Comparison of ENCODE assay signal across 1 cellular context in genomic region chr17:57124053-57124452, GRCh38.
TF ChIP-seq lines count a peak whose summit lies in the region.

No MANE protein-coding gene starts in this region.

TF ChIP-seq in K562, 482 proteins besides CTCF, POLR2A, EP300 and RAD21 (continued from another document):
- peak; percentile 97 for TF ChIP-seq ZBTB9 (CRISPR knock-in tag; IDR thresholded peaks at IDR 0.05)
- peak; percentile 48; the same call in 1 of the 2 replicates for TF ChIP-seq SOX6 (IDR thresholded peaks at IDR 0.05)
- TF ChIP-seq PHF8 (IDR thresholded peaks at IDR 0.05; ENCODE audit: borderline replicate concordance, low read length): no peak
- TF ChIP-seq ZBTB11 (CRISPR knock-in tag; IDR thresholded peaks at IDR 0.05): 0 out of 6 replicates have a peak, but pooled peaks of 1 of the 3 experiments have one; percentile 28
- TF ChIP-seq TCF3 (CRISPR knock-in tag; IDR thresholded peaks at IDR 0.05): peak; percentile 84
- no peak for TF ChIP-seq MXD1 (CRISPR knock-in tag; IDR thresholded peaks at IDR 0.05; ENCODE audit: borderline replicate concordance, poor library complexity, severe bottlenecking)
- peak in 1 of 2 experiments; percentile 43; a peak in 1 of 4 replicates for TF ChIP-seq TEAD1 (CRISPR knock-in tag; IDR thresholded peaks at IDR 0.05)
- peak; percentile 23 to 56 for TF ChIP-seq E2F6 (IDR thresholded peaks at IDR 0.05; ENCODE audit: borderline replicate concordance in 1 of 2, extremely low read depth in 1 of 2, insufficient read depth in 1 of 2, insufficient read length in 1 of 2, low read depth in 1 of 2, low read length in 1 of 2, poor library complexity in 1 of 2, severe bottlenecking in 1 of 2)
- TF ChIP-seq NFIC (IDR thresholded peaks at IDR 0.05): 0 out of 2 replicates have a peak, but pooled peaks have one; percentile 13
- no peak for TF ChIP-seq ZNF717 (CRISPR knock-in tag; IDR thresholded peaks at IDR 0.05)
- peak; percentile 86 for TF ChIP-seq PKNOX1 (IDR thresholded peaks at IDR 0.05)
- peak; percentile 22; the same call in 1 of the 2 replicates for TF ChIP-seq STAT5A (IDR thresholded peaks at IDR 0.05; ENCODE audit: borderline replicate concordance, low read length)
- TF ChIP-seq NCOA4 (IDR thresholded peaks at IDR 0.05; ENCODE audit: partially characterized antibody): no peak
- TF ChIP-seq MYC (IDR thresholded peaks at IDR 0.05; ENCODE audit: low read depth, low read length): peak; percentile 65; the same call in 1 of the 2 replicates
- TF ChIP-seq MYC (CRISPR knock-in tag; IDR thresholded peaks at IDR 0.05; ENCODE audit: borderline replicate concordance, low read depth): no peak
- peak; percentile 43; the same call in 1 of the 2 replicates for TF ChIP-seq PML (IDR thresholded peaks at IDR 0.05; ENCODE audit: low read length)
- TF ChIP-seq SNAPC5 (CRISPR knock-in tag; IDR thresholded peaks at IDR 0.05): no peak
- no peak for TF ChIP-seq RBM15 (IDR thresholded peaks at IDR 0.05; ENCODE audit: insufficient read depth, low read length)
- TF ChIP-seq SMAD3 (CRISPR knock-in tag; conservative IDR thresholded peaks at IDR 0.05): no peak
